ENCODE assay signal across 22 cellular contexts in genomic region chr16:81607006-81607405, GRCh38.
A peak's percentile ranks its signal among the peaks of the same experiment; 100 is the strongest.
DNase-seq lines count a peak whose midpoint lies in the region; ATAC-seq, FAIRE-seq and TF ChIP-seq lines count a peak whose summit lies in the region.
"Had no signal": no experiment of that assay in that cellular context is flagged by ENCODE, and none has a peak within 500 bp of the region (broad histone marks: within the 10 kb centered on the region; RNA-seq: fewer than 3 reads in every experiment).

No MANE protein-coding gene starts in this region.

- peaks cover 66% of the 10 kb centered on the region for H3K4me1 Mint-ChIP-seq in astrocyte (ENCODE audit: low read depth, unreplicated experiment)

- H3K4ac ChIP-seq in mesenchymal stem cell (ENCODE audit: low read depth in 1 of 2, low read length in 2 of 2), result no peak overlapping the region

- H3K79me1 ChIP-seq in mesenchymal stem cell (replicated peaks; ENCODE audit: low read length, poor library complexity, severe bottlenecking), result peaks cover 36% of the 10 kb centered on the region

- DNase-seq in HepG2 (ENCODE audit: low spot score), result no peak
- no peak for DNase-seq in right lobe of liver
- no peak for DNase-seq in astrocyte (ENCODE audit: low read depth)
- DNase-seq in mesenchymal stem cell, result no peak
- no peak for DNase-seq in NCI-H128 (lab: John Stamatoyannopoulos, UW; ENCODE audit: unreplicated experiment)
- no peak for DNase-seq in NOMO-1 treated with DMSO at 0.1 percent for 48 hours (lab: John Stamatoyannopoulos, UW; ENCODE audit: unreplicated experiment)
- no peak for DNase-seq in NK-92 treated with Interleukin-12 subunit alpha and Interleukin-12 subunit beta, amount 100 ng/mL, for 24 hours (lab: John Stamatoyannopoulos, UW)
- no peak for DNase-seq in DMS114 treated with DMSO at 0.1 percent for 48 hours (lab: John Stamatoyannopoulos, UW; ENCODE audit: unreplicated experiment)
- DNase-seq: 8988T; CD4-positive, alpha-beta memory T cell; DMS79 treated with DMSO at 0.1 percent for 48 hours; Kasumi-1; MM.1S; NCI-H1092; NCI-H1694; NCI-H2107; NCI-H524; NCI-H82; PC-3; RPMI8226 had no signal

- POLR2A ChIA-PET in HepG2 (lab: Yijun Ruan, JAX), result no interaction called here

- H3K4me1 ChIP-seq in HepG2 (ENCODE audit: insufficient read depth, low read length) (no peaks in the 10 kb centered on the region), right lobe of liver (peaks cover 0 to 11% (median 2%) of the 10 kb centered on the region in 4 donors), astrocyte (ENCODE audit: insufficient read depth, low read length) (peaks cover 32% of the 10 kb centered on the region), mesenchymal stem cell (ENCODE audit: control insufficient read depth, insufficient read depth, low read depth, low read length) (peaks cover 19% of the 10 kb centered on the region)

- H2AK5ac ChIP-seq in mesenchymal stem cell (ENCODE audit: low read length, severe bottlenecking), result no peak overlapping the region

- H3K27ac Mint-ChIP-seq in astrocyte (ENCODE audit: unreplicated experiment), result peak overlapping the region; percentile 18
- H3K27ac Mint-ChIP-seq: B cell had no signal

- H2BK15ac ChIP-seq in mesenchymal stem cell (ENCODE audit: low read depth, poor library complexity, severe bottlenecking), result no peak overlapping the region

- TF ChIP-seq EP300 in HepG2 (IDR thresholded peaks at IDR 0.05; ENCODE audit: low read depth in 2 of 2, low read length in 2 of 2) (no peak), HepG2 (CRISPR knock-in tag; IDR thresholded peaks at IDR 0.05; ENCODE audit: borderline replicate concordance) (no peak)

- H3K79me2 ChIP-seq in HepG2 (ENCODE audit: insufficient read depth, low read length) (peaks cover 27% of the 10 kb centered on the region), astrocyte (ENCODE audit: insufficient read depth, low read length) (peaks cover 32% of the 10 kb centered on the region)

- H3K18ac ChIP-seq in mesenchymal stem cell (ENCODE audit: low read depth in 1 of 2, low read length in 2 of 2), result no peak overlapping the region

- no peak for TF ChIP-seq CTCF in HepG2 (CRISPR knock-in tag; IDR thresholded peaks at IDR 0.05)
- TF ChIP-seq CTCF in right lobe of liver (IDR thresholded peaks at IDR 0.05), result no peak
- no peak for TF ChIP-seq CTCF in astrocyte (IDR thresholded peaks at IDR 0.05; ENCODE audit: insufficient read depth, low read depth, low read length)

- ATAC-seq in HepG2 (no peak), right lobe of liver (no peak)
- ATAC-seq: PC-3 had no signal

- peaks cover 1% of the 10 kb centered on the region for H3K9me3 Mint-ChIP-seq in astrocyte (ENCODE audit: unreplicated experiment)
- H3K9me3 Mint-ChIP-seq: CD4-positive, alpha-beta memory T cell had no signal

- H3K23ac ChIP-seq in mesenchymal stem cell (ENCODE audit: low read length in 2 of 2), result no peak overlapping the region

- FAIRE-seq in HepG2 (lab: Jason Lieb, UNC), result no peak
- FAIRE-seq in astrocyte (lab: Jason Lieb, UNC), result no peak
- FAIRE-seq: H1 had no signal

- H2BK12ac ChIP-seq in mesenchymal stem cell (ENCODE audit: low read length in 2 of 2), result peak overlapping the region in 1 of 2 experiments; percentile 7

- H3K9ac ChIP-seq in HepG2 (ENCODE audit: insufficient read depth, low read depth, low read length), result no peak overlapping the region
- no peak overlapping the region for H3K9ac ChIP-seq in astrocyte (ENCODE audit: low read length)
- no peak overlapping the region for H3K9ac ChIP-seq in mesenchymal stem cell (ENCODE audit: low read length)

- H4K8ac ChIP-seq in mesenchymal stem cell (ENCODE audit: low read length), result peak overlapping the region; percentile 27

- H3K27me3 ChIP-seq in HepG2 (ENCODE audit: control insufficient read depth in 1 of 2, insufficient read depth in 2 of 2, low read length in 2 of 2), result no peaks in the 10 kb centered on the region
- H3K27me3 ChIP-seq in right lobe of liver, result no peaks in the 10 kb centered on the region
- no peaks in the 10 kb centered on the region for H3K27me3 ChIP-seq in astrocyte (ENCODE audit: insufficient read depth, low read length)
- H3K27me3 ChIP-seq in mesenchymal stem cell (ENCODE audit: control insufficient read depth in 1 of 2, insufficient read depth in 1 of 2, low read length in 2 of 2), result peaks cover 0 to 3% of the 10 kb centered on the region in 2 experiments

- H3K14ac ChIP-seq in mesenchymal stem cell (ENCODE audit: low read length in 2 of 2), result no peak overlapping the region

- H4K91ac ChIP-seq in mesenchymal stem cell (ENCODE audit: low read length), result no peak overlapping the region

- CTCF ChIA-PET in HepG2 (lab: Yijun Ruan, JAX; ENCODE audit: low intra/inter-chr PET ratio, low total read pairs), result no interaction called here

- H2BK5ac ChIP-seq in mesenchymal stem cell (ENCODE audit: low read depth, low read length, poor library complexity, severe bottlenecking), result no peak overlapping the region

- in situ Hi-C loops in HepG2 (cut with HindIII; ENCODE audit: extremely low pct_ligation_motif_present, low pct_unique_long_range_greater_than_20kb), result no loop called here

- H2BK120ac ChIP-seq in mesenchymal stem cell (ENCODE audit: low read depth, low read length), result no peak overlapping the region

- TF ChIP-seq POLR2A in HepG2 (IDR thresholded peaks at IDR 0.05; ENCODE audit: insufficient read depth in 1 of 2, low read depth in 2 of 2, low read length in 2 of 2), result 0 out of 4 replicates have a peak, but pooled peaks of 1 of the 2 experiments have one; percentile 11
- no peak for TF ChIP-seq POLR2A in right lobe of liver (IDR thresholded peaks at IDR 0.05)

- peaks cover 8% of the 10 kb centered on the region for H3K36me3 Mint-ChIP-seq in astrocyte (ENCODE audit: low read depth, unreplicated experiment)

- no peak overlapping the region for H3K4me3 ChIP-seq in HepG2 (replicated peaks in 1 of 3; ENCODE audit: insufficient read depth in 1 of 3, low read depth in 2 of 3, low read length in 3 of 3)
- H3K4me3 ChIP-seq in right lobe of liver, result no peak overlapping the region
- no peak overlapping the region for H3K4me3 ChIP-seq in astrocyte (ENCODE audit: insufficient read depth, low read depth, low read length)
- H3K4me3 ChIP-seq in mesenchymal stem cell (ENCODE audit: insufficient read depth in 1 of 2, low read depth in 1 of 2, low read length in 2 of 2), result no peak overlapping the region

- H3K4me2 ChIP-seq in HepG2 (ENCODE audit: low read depth, low read length) (no peak overlapping the region), astrocyte (ENCODE audit: low read length) (no peak overlapping the region), mesenchymal stem cell (ENCODE audit: low read length, poor library complexity, severe bottlenecking) (no peak overlapping the region)

- H3K27ac ChIP-seq in HepG2 (ENCODE audit: extremely low read length, insufficient read depth, low read length) (no peak overlapping the region), right lobe of liver (no peak overlapping the region), astrocyte (ENCODE audit: low read depth, low read length) (no peak overlapping the region), mesenchymal stem cell (ENCODE audit: low read length, poor library complexity, severe bottlenecking) (no peak overlapping the region)

- no peak overlapping the region for H3K4me3 Mint-ChIP-seq in astrocyte (ENCODE audit: unreplicated experiment)
- H3K4me3 Mint-ChIP-seq: B cell; CD4-positive, alpha-beta memory T cell had no signal

- intact Hi-C loops in HepG2 (cut with micrococcal nuclease; ENCODE audit: unreplicated experiment) (no loop called here), right lobe of liver (cut with DNase I) (no loop called here)

- H3K36me3 ChIP-seq in HepG2 (replicated peaks in 1 of 2; ENCODE audit: control insufficient read depth in 1 of 2, insufficient read depth in 2 of 2, low read length in 2 of 2) (peaks cover 34 to 72% of the 10 kb centered on the region in 2 experiments), right lobe of liver (peaks cover 0 to 13% (median 0%) of the 10 kb centered on the region in 4 donors), astrocyte (ENCODE audit: insufficient read depth, low read length) (peaks cover 2% of the 10 kb centered on the region), mesenchymal stem cell (ENCODE audit: control insufficient read depth in 1 of 2, insufficient read depth in 2 of 2, low read depth in 1 of 2, low read length in 2 of 2) (peaks cover 0 to 17% of the 10 kb centered on the region in 2 experiments)

- H4K20me1 ChIP-seq in HepG2 (ENCODE audit: insufficient read depth, low read length) (peaks cover 69% of the 10 kb centered on the region), astrocyte (ENCODE audit: insufficient read depth, low read length) (peaks cover 72% of the 10 kb centered on the region)

- H3K9me3 ChIP-seq in HepG2 (ENCODE audit: low read length) (no peaks in the 10 kb centered on the region), right lobe of liver (no peaks in the 10 kb centered on the region), astrocyte (ENCODE audit: insufficient read depth, low read depth, low read length) (no peaks in the 10 kb centered on the region), mesenchymal stem cell (ENCODE audit: control insufficient read depth, low read length) (no peaks in the 10 kb centered on the region)

- no peaks in the 10 kb centered on the region for H3K27me3 Mint-ChIP-seq in astrocyte (ENCODE audit: low read depth, unreplicated experiment)
- H3K27me3 Mint-ChIP-seq: B cell; CD4-positive, alpha-beta memory T cell had no signal

- no TSS peak for BruUV-seq in HepG2 (replicated peaks; lab: Mats Ljungman, UMichigan)

- TF ChIP-seq RAD21 in HepG2 (CRISPR knock-in tag; IDR thresholded peaks at IDR 0.05), result no peak

- H2AFZ ChIP-seq in HepG2 (ENCODE audit: low read length) (no peak overlapping the region), astrocyte (ENCODE audit: low read depth, low read length) (no peak overlapping the region), mesenchymal stem cell (ENCODE audit: low read depth, low read length) (no peak overlapping the region)

- WGBS in HepG2 (ENCODE audit: low lambda C conversion rate), result 97% methylated on average over 11 of the region's 12 CpGs
- WGBS in right lobe of liver (ENCODE audit: insufficient coverage, low coverage, low lambda C conversion rate, missing lambda C conversion rate), result 81% methylated on average over 5 of the region's 12 CpGs
- 95% methylated on average over 11 of the region's 12 CpGs for WGBS in mesenchymal stem cell

TF ChIP-seq in HepG2, 621 proteins besides CTCF, POLR2A, EP300 and RAD21 (continues in another document):
- peak; percentile 59; the same call in 1 of the 2 replicates for TF ChIP-seq ZNF280B (CRISPR knock-in tag; IDR thresholded peaks at IDR 0.05; ENCODE audit: borderline replicate concordance)
- no peak for TF ChIP-seq ZNF329 (CRISPR knock-in tag; IDR thresholded peaks at IDR 0.05; ENCODE audit: low read depth)
